10 cellular contexts compared by ENCODE assay signal in the genomic region with DNA sequence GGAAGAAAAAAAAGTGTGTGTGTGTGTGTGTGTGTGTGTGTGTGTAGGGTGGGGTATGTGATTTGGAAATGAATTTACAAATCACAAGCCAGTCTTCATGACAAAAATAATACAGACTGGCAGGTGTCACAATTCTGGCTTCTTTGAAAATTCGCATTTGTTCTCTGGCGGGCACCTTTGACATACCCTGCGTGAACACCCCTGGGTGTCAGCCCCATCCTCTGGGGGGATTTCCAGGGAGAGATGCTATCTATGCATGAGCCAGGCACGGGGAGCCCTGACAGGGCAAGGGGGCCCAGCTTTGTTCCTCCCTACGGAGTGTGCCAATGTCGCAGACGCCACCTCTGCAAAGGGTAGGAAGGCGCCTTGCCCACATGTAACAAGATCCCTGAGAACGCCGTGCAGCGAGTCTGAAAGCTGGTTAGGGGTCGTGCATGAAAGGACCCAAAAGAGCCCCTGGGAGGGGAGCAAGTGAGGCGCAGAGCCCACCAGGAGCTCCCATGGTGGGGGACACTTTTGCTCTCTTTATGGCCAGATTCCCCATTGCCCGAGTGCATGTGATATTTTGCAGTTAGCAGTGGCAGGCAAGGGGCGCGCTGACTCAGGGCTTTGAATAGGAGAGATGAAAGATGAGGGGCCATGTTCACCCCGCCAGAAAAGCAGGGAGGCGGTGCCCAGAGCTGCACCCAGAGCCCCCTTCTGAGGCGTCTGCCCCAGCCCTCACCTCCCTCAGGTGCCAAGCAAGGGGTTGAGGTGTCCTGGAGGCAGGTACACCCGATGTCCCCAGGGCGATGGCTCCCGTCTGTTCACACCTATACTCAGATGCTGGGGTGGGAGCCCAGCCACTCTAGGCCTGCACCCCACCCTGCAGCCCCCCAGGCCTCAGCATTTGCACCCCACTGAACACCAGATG. TPM values are rescaled to one million over a fixed set of nuclear protein-coding genes. Genes with fewer than 3 reads are reported as not detected.
DNase-seq lines count a peak whose midpoint lies in the region; ATAC-seq and TF ChIP-seq lines count a peak whose summit lies in the region.
"Had no signal": no experiment of that assay in that cellular context is flagged by ENCODE, and none has a peak within 500 bp of the region (broad histone marks: within the 10 kb centered on the region; RNA-seq: fewer than 3 reads in every experiment).

No MANE protein-coding gene starts in this region.

- H3K27ac ChIP-seq in colonic mucosa = peak overlapping the region; percentile 71

- H3K27me3 ChIP-seq in colonic mucosa = no peaks in the 10 kb centered on the region
- H3K27me3 ChIP-seq: adrenal gland, MG63 had no signal

- no peak for TF ChIP-seq CTCF in colonic mucosa (IDR thresholded peaks at IDR 0.05)

- no peaks in the 10 kb centered on the region for H3K36me3 ChIP-seq in colonic mucosa

- no peak overlapping the region for H3K27ac Mint-ChIP-seq in T-helper 2 cell treated with Interferon-gamma antibody and Interleukin-4, amounts not matched to agents 5 μg/mL and 100 μg/mL, for 36 hours
- H3K27ac Mint-ChIP-seq in stimulated activated naive B cell treated with anti-CD40 and anti-IgM and Interleukin-4, amounts not matched to agents 10 μg/mL and 1 μg/mL and 100 μg/mL, for 72 hours = peak overlapping the region; percentile 7

- peaks cover 26% of the 10 kb centered on the region for H3K36me3 Mint-ChIP-seq in T-helper 2 cell treated with Interferon-gamma antibody and Interleukin-4, amounts not matched to agents 5 μg/mL and 100 μg/mL, for 36 hours (ENCODE audit: low read depth)
- H3K36me3 Mint-ChIP-seq in stimulated activated naive B cell treated with anti-CD40 and anti-IgM and Interleukin-4, amounts not matched to agents 10 μg/mL and 1 μg/mL and 100 μg/mL, for 72 hours = peaks cover 25 to 38% of the 10 kb centered on the region in 2 donors

- intact Hi-C loops in colonic mucosa (cut with DNase I) = no loop called here

- H3K4me3 ChIP-seq in colonic mucosa = no peak overlapping the region
- H3K4me3 ChIP-seq: adrenal gland, MG63 had no signal

- DNase-seq in T-helper 2 cell = peak; percentile 39 to 95 (median 79)
- no peak for DNase-seq in T-helper 2 cell treated with Interferon-gamma antibody and Interleukin-4, amounts not matched to agents 5 μg/mL and 100 μg/mL, for 36 hours (ENCODE audit: low spot score)
- DNase-seq in activated CD4-positive, alpha-beta T cell treated with anti-CD3 and anti-CD28 coated beads, Interleukin-2, amount 50 U/mL, for 1 hour = peak; percentile 75
- DNase-seq in colonic mucosa = no peak
- no peak for DNase-seq in stimulated activated naive B cell treated with anti-CD40 and anti-IgM and Interleukin-4, amounts not matched to agents 10 μg/mL and 1 μg/mL and 100 μg/mL, for 72 hours
- no peak for DNase-seq in 8988T
- no peak for DNase-seq in GF-D8 (lab: John Stamatoyannopoulos, UW)
- DNase-seq in midbrain (lab: John Stamatoyannopoulos, UW) = no peak
- DNase-seq: MG63 had no signal

- peaks cover 55% of the 10 kb centered on the region for H3K4me1 Mint-ChIP-seq in T-helper 2 cell treated with Interferon-gamma antibody and Interleukin-4, amounts not matched to agents 5 μg/mL and 100 μg/mL, for 36 hours (ENCODE audit: low read depth)
- peaks cover 0 to 63% of the 10 kb centered on the region in 2 donors for H3K4me1 Mint-ChIP-seq in stimulated activated naive B cell treated with anti-CD40 and anti-IgM and Interleukin-4, amounts not matched to agents 10 μg/mL and 1 μg/mL and 100 μg/mL, for 72 hours

- peaks cover 3% of the 10 kb centered on the region for H3K27me3 Mint-ChIP-seq in T-helper 2 cell treated with Interferon-gamma antibody and Interleukin-4, amounts not matched to agents 5 μg/mL and 100 μg/mL, for 36 hours (ENCODE audit: low read depth)
- H3K27me3 Mint-ChIP-seq in stimulated activated naive B cell treated with anti-CD40 and anti-IgM and Interleukin-4, amounts not matched to agents 10 μg/mL and 1 μg/mL and 100 μg/mL, for 72 hours = no peaks in the 10 kb centered on the region

- H3K9ac ChIP-seq in colonic mucosa (ENCODE audit: low read depth in 2 of 2, low read length in 2 of 2) = no peak overlapping the region

- no peaks in the 10 kb centered on the region for H3K9me3 Mint-ChIP-seq in T-helper 2 cell treated with Interferon-gamma antibody and Interleukin-4, amounts not matched to agents 5 μg/mL and 100 μg/mL, for 36 hours
- no peaks in the 10 kb centered on the region for H3K9me3 Mint-ChIP-seq in stimulated activated naive B cell treated with anti-CD40 and anti-IgM and Interleukin-4, amounts not matched to agents 10 μg/mL and 1 μg/mL and 100 μg/mL, for 72 hours

- H3K4me3 Mint-ChIP-seq in T-helper 2 cell treated with Interferon-gamma antibody and Interleukin-4, amounts not matched to agents 5 μg/mL and 100 μg/mL, for 36 hours = no peak overlapping the region
- peak overlapping the region in 1 of 2 donors; percentile 21 for H3K4me3 Mint-ChIP-seq in stimulated activated naive B cell treated with anti-CD40 and anti-IgM and Interleukin-4, amounts not matched to agents 10 μg/mL and 1 μg/mL and 100 μg/mL, for 72 hours

- no peaks in the 10 kb centered on the region for H3K9me3 ChIP-seq in colonic mucosa
- H3K9me3 ChIP-seq: adrenal gland, MG63 had no signal

- H3K4me1 ChIP-seq in colonic mucosa = peaks cover 20% of the 10 kb centered on the region

- no peak for ATAC-seq in stimulated activated naive B cell treated with anti-CD40 and anti-IgM and Interleukin-4, amounts not matched to agents 10 μg/mL and 1 μg/mL and 100 μg/mL, for 72 hours (replicated peaks)

RNA-seq across cellular contexts. Expression of gene KLF2, which starts 45.3 kb away (rescaled TPM):
- 10 to 100 TPM; 12.9 to 18.7 TPM for total RNA-seq in colonic mucosa

Comparison
In these comparisons a context has a peak if more than half of its experiments do, and no peak if none do; other contexts are left out.
1. DNase-seq: peak in T-helper 2 cell (5 of 5) and activated CD4-positive, alpha-beta T cell treated with anti-CD3 and anti-CD28 coated beads, Interleukin-2, amount 50 U/mL, for 1 hour (single experiment); none in T-helper 2 cell treated with Interferon-gamma antibody and Interleukin-4, amounts not matched to agents 5 μg/mL and 100 μg/mL, for 36 hours (single experiment), colonic mucosa (single experiment), stimulated activated naive B cell treated with anti-CD40 and anti-IgM and Interleukin-4, amounts not matched to agents 10 μg/mL and 1 μg/mL and 100 μg/mL, for 72 hours (single experiment), 8988T (single experiment), GF-D8 (single experiment) and midbrain (single experiment).